15 cellular contexts compared by ENCODE assay signal in the genomic region with DNA sequence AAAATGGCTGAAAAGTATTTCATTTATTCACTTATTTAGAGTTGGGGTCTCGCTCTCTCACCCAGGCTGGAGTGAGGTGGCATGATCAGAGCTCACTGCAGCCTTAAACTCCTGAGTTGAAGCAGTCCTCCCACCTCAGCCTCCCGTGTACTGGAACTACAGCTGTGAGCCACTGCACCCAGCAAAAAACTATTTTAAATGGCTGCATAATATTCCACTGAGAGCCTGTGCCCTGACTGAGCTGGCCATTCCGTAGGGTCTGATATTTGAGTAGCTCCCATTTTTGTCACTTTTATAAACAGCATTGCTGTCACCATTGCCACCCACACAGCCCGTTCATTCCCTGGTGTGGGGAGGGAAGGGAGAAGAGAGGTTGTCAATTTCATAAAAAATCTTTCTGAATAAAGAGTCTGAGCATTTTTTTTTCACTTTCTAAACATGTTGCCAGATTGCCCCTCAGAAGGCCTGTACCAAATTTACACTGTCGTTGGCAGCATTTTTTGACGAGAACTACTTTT. TPM values are rescaled to one million over a fixed set of nuclear protein-coding genes. Genes with fewer than 3 reads are reported as not detected.
A peak's percentile ranks its signal among the peaks of the same experiment; 100 is the strongest.
DNase-seq lines count a peak whose midpoint lies in the region; ATAC-seq, FAIRE-seq and TF ChIP-seq lines count a peak whose summit lies in the region.
"Had no signal": no experiment of that assay in that cellular context is flagged by ENCODE, and none has a peak within 500 bp of the region (broad histone marks: within the 10 kb centered on the region; RNA-seq: fewer than 3 reads in every experiment).

No MANE protein-coding gene starts in this region.

- TF ChIP-seq RAD21 in HepG2 (CRISPR knock-in tag; IDR thresholded peaks at IDR 0.05) = no peak

- H3K9me3 ChIP-seq in SK-N-MC (ENCODE audit: low read depth, low read length) (no peaks in the 10 kb centered on the region), HepG2 (ENCODE audit: low read length) (no peaks in the 10 kb centered on the region), suprapubic skin (no peaks in the 10 kb centered on the region), uterus (no peaks in the 10 kb centered on the region)

- H3K9ac ChIP-seq in SK-N-MC (ENCODE audit: insufficient read length) = no peak overlapping the region
- H3K9ac ChIP-seq in HepG2 (ENCODE audit: insufficient read depth, low read depth, low read length) = no peak overlapping the region

- POLR2A ChIA-PET in HepG2 (lab: Yijun Ruan, JAX) = interaction anchor here (1.2 to 4.0 kb wide), 6 partner anchors 11 to 21 kb away, joined by 4 to 37 read pairs (median 13); no protein-coding TSS in a partner anchor

- H3K27ac Mint-ChIP-seq in activated CD4-positive, alpha-beta T cell treated with anti-CD3 and anti-CD28 coated beads, Interleukin-2, amount 10 ng/mL, durations not matched to agents 24 days and 14 days = peak overlapping the region; percentile 85
- no peak overlapping the region for H3K27ac Mint-ChIP-seq in activated T-helper 2 cell treated with anti-CD3 and anti-CD28 coated beads, Interferon-gamma antibody, Interleukin-2, Interleukin-4, amounts not matched to agents 10 μg/mL and 5 μg/mL and 100 μg/mL, durations not matched to agents 14 hours and 24 hours and 36 hours

- H3K27ac ChIP-seq in SK-N-MC (peak overlapping the region; percentile 62; the same call in 1 of the 2 replicates), HepG2 (ENCODE audit: extremely low read length, insufficient read depth, low read length) (peak overlapping the region; percentile 63), suprapubic skin (peak overlapping the region; percentile 75), uterus (no peak overlapping the region)

- H3K4me1 ChIP-seq in HepG2 (ENCODE audit: insufficient read depth, low read length) (peaks cover 82% of the 10 kb centered on the region), suprapubic skin (peaks cover 62% of the 10 kb centered on the region), uterus (no peaks in the 10 kb centered on the region)

- no peaks in the 10 kb centered on the region for H3K9me3 Mint-ChIP-seq in activated CD4-positive, alpha-beta T cell treated with anti-CD3 and anti-CD28 coated beads, Interleukin-2, amount 10 ng/mL, durations not matched to agents 24 days and 14 days
- H3K9me3 Mint-ChIP-seq in activated T-helper 2 cell treated with anti-CD3 and anti-CD28 coated beads, Interferon-gamma antibody, Interleukin-2, Interleukin-4, amounts not matched to agents 10 μg/mL and 5 μg/mL and 100 μg/mL, durations not matched to agents 14 hours and 24 hours and 36 hours = no peaks in the 10 kb centered on the region
- H3K9me3 Mint-ChIP-seq: activated naive CD8-positive, alpha-beta T cell treated with anti-CD3 and anti-CD28 coated beads, Interleukin-2, amount 50 U/mL, for 24 hours had no signal

- no peak for TF ChIP-seq EP300 in HepG2 (IDR thresholded peaks at IDR 0.05; ENCODE audit: low read depth in 2 of 2, low read length in 2 of 2)
- TF ChIP-seq EP300 in HepG2 (CRISPR knock-in tag; IDR thresholded peaks at IDR 0.05; ENCODE audit: borderline replicate concordance) = no peak
- TF ChIP-seq EP300 in suprapubic skin (IDR thresholded peaks at IDR 0.05) = no peak

- peaks cover 24% of the 10 kb centered on the region for H3K27me3 Mint-ChIP-seq in activated CD4-positive, alpha-beta T cell treated with anti-CD3 and anti-CD28 coated beads, Interleukin-2, amount 10 ng/mL, durations not matched to agents 24 days and 14 days
- peaks cover 23% of the 10 kb centered on the region for H3K27me3 Mint-ChIP-seq in activated T-helper 2 cell treated with anti-CD3 and anti-CD28 coated beads, Interferon-gamma antibody, Interleukin-2, Interleukin-4, amounts not matched to agents 10 μg/mL and 5 μg/mL and 100 μg/mL, durations not matched to agents 14 hours and 24 hours and 36 hours (ENCODE audit: low read depth)

- H3K36me3 ChIP-seq in SK-N-MC (ENCODE audit: insufficient read depth, low read length) (no peaks in the 10 kb centered on the region), HepG2 (replicated peaks in 1 of 2; ENCODE audit: control insufficient read depth in 1 of 2, insufficient read depth in 2 of 2, low read length in 2 of 2) (no peaks in the 10 kb centered on the region), suprapubic skin (no peaks in the 10 kb centered on the region), uterus (no peaks in the 10 kb centered on the region)

- no peak overlapping the region for H2AFZ ChIP-seq in HepG2 (ENCODE audit: low read length)

- H3K4me3 ChIP-seq in SK-N-MC (no peak overlapping the region), HepG2 (replicated peaks in 1 of 3; ENCODE audit: insufficient read depth in 1 of 3, low read depth in 2 of 3, low read length in 3 of 3) (no peak overlapping the region), suprapubic skin (no peak overlapping the region), uterus (no peak overlapping the region)

- no peaks in the 10 kb centered on the region for H3K36me3 Mint-ChIP-seq in activated CD4-positive, alpha-beta T cell treated with anti-CD3 and anti-CD28 coated beads, Interleukin-2, amount 10 ng/mL, durations not matched to agents 24 days and 14 days (ENCODE audit: low read depth)
- H3K36me3 Mint-ChIP-seq in activated T-helper 2 cell treated with anti-CD3 and anti-CD28 coated beads, Interferon-gamma antibody, Interleukin-2, Interleukin-4, amounts not matched to agents 10 μg/mL and 5 μg/mL and 100 μg/mL, durations not matched to agents 14 hours and 24 hours and 36 hours (ENCODE audit: low read depth) = no peaks in the 10 kb centered on the region

- H3K4me1 Mint-ChIP-seq in activated CD4-positive, alpha-beta T cell treated with anti-CD3 and anti-CD28 coated beads, Interleukin-2, amount 10 ng/mL, durations not matched to agents 24 days and 14 days = peaks cover 34% of the 10 kb centered on the region
- H3K4me1 Mint-ChIP-seq in activated T-helper 2 cell treated with anti-CD3 and anti-CD28 coated beads, Interferon-gamma antibody, Interleukin-2, Interleukin-4, amounts not matched to agents 10 μg/mL and 5 μg/mL and 100 μg/mL, durations not matched to agents 14 hours and 24 hours and 36 hours (ENCODE audit: low read depth) = peaks cover 17% of the 10 kb centered on the region

- FAIRE-seq in HepG2 (lab: Jason Lieb, UNC) = no peak
- FAIRE-seq: A204.1 had no signal

- no peaks in the 10 kb centered on the region for H3K79me2 ChIP-seq in HepG2 (ENCODE audit: insufficient read depth, low read length)

- intact Hi-C loops in activated CD4-positive, alpha-beta T cell treated with anti-CD3 and anti-CD28 coated beads, Interleukin-2, amount 10 ng/mL, durations not matched to agents 24 days and 14 days (cut with micrococcal nuclease) = loop anchor here (5.0 to 10.0 kb wide), 2 partner anchors 188 to 235 kb away; no protein-coding TSS in a partner anchor
- intact Hi-C loops in HepG2 (cut with micrococcal nuclease; ENCODE audit: unreplicated experiment) = no loop called here
- intact Hi-C loops in uterus (cut with DNase I; ENCODE audit: low total_unique reads) = no loop called here
- intact Hi-C loops in activated T-helper 2 cell treated with anti-CD3 and anti-CD28 coated beads, Interferon-gamma antibody, Interleukin-2, Interleukin-4, amounts not matched to agents 10 μg/mL and 5 μg/mL and 100 μg/mL, durations not matched to agents 14 hours and 24 hours and 36 hours (cut with micrococcal nuclease) = no loop called here

- WGBS in HepG2 (ENCODE audit: low lambda C conversion rate) = 94% methylated on average over 6 of the region's 6 CpGs
- WGBS in suprapubic skin = 83% methylated on average over 6 of the region's 6 CpGs

- no peaks in the 10 kb centered on the region for H4K20me1 ChIP-seq in HepG2 (ENCODE audit: insufficient read depth, low read length)

- peak overlapping the region; percentile 53 for H3K4me3 Mint-ChIP-seq in activated CD4-positive, alpha-beta T cell treated with anti-CD3 and anti-CD28 coated beads, Interleukin-2, amount 10 ng/mL, durations not matched to agents 24 days and 14 days
- H3K4me3 Mint-ChIP-seq in activated T-helper 2 cell treated with anti-CD3 and anti-CD28 coated beads, Interferon-gamma antibody, Interleukin-2, Interleukin-4, amounts not matched to agents 10 μg/mL and 5 μg/mL and 100 μg/mL, durations not matched to agents 14 hours and 24 hours and 36 hours (ENCODE audit: low read depth) = no peak overlapping the region

- BruUV-seq in HepG2 (replicated peaks; lab: Mats Ljungman, UMichigan) = no TSS peak

- H3K27me3 ChIP-seq in HepG2 (ENCODE audit: control insufficient read depth in 1 of 2, insufficient read depth in 2 of 2, low read length in 2 of 2) (no peaks in the 10 kb centered on the region), suprapubic skin (no peaks in the 10 kb centered on the region), uterus (no peaks in the 10 kb centered on the region)

- no peak for DNase-seq in activated CD4-positive, alpha-beta T cell treated with anti-CD3 and anti-CD28 coated beads, Interleukin-2, amount 10 ng/mL, durations not matched to agents 24 days and 14 days
- no peak for DNase-seq in activated CD4-positive, alpha-beta T cell treated with anti-CD3 and anti-CD28 coated beads, Interleukin-2, amount 50 U/mL, for 1 hour
- DNase-seq in SK-N-MC (ENCODE audit: low read depth, low spot score) (no peak), HepG2 (ENCODE audit: low spot score) (no peak), suprapubic skin (ENCODE audit: low spot score in 2 of 2) (no peak), germinal center (ENCODE audit: low spot score) (no peak), uterus (no peak)
- DNase-seq in activated T-helper 2 cell treated with anti-CD3 and anti-CD28 coated beads, Interferon-gamma antibody, Interleukin-2, Interleukin-4, amounts not matched to agents 10 μg/mL and 5 μg/mL and 100 μg/mL, durations not matched to agents 14 hours and 24 hours and 36 hours (ENCODE audit: low spot score) = no peak
- DNase-seq: activated naive CD8-positive, alpha-beta T cell treated with anti-CD3 and anti-CD28 coated beads, Interleukin-2, amount 50 U/mL, for 24 hours; activated T-cell treated with anti-CD3 and anti-CD28 coated beads for 4 hours; glutamatergic neuron; NCI-H1417 treated with DMSO at 0.1 percent for 48 hours; retina; stimulated activated CD8-positive, alpha-beta memory T cell treated with anti-CD3 and anti-CD28 coated beads, Interleukin-4, amount 100 ng/mL, for 48 hours had no signal

- ATAC-seq in HepG2 = no peak

- TF ChIP-seq CTCF in HepG2 (CRISPR knock-in tag; IDR thresholded peaks at IDR 0.05) (no peak), suprapubic skin (IDR thresholded peaks at IDR 0.05) (no peak), uterus (IDR thresholded peaks at IDR 0.05) (no peak)

- in situ Hi-C loops in HepG2 (cut with HindIII; ENCODE audit: extremely low pct_ligation_motif_present, low pct_unique_long_range_greater_than_20kb) = no loop called here

- H3K4me2 ChIP-seq in HepG2 (ENCODE audit: low read depth, low read length) = peak overlapping the region; percentile 58; the same call in 1 of the 2 replicates

- CTCF ChIA-PET in HepG2 (lab: Yijun Ruan, JAX; ENCODE audit: low intra/inter-chr PET ratio, low total read pairs) = no interaction called here

- TF ChIP-seq POLR2A in HepG2 (IDR thresholded peaks at IDR 0.05; ENCODE audit: insufficient read depth in 1 of 2, low read depth in 2 of 2, low read length in 2 of 2) = no peak
- no peak for TF ChIP-seq POLR2A in suprapubic skin (IDR thresholded peaks at IDR 0.05)
- no peak for TF ChIP-seq POLR2A in uterus (IDR thresholded peaks at IDR 0.05)

RNA-seq across cellular contexts. Expression of a gene that starts 7.0 kb away (rescaled TPM):
- 0.58 and 1.7 TPM in 2 replicates for total RNA-seq in activated CD4-positive, alpha-beta T cell treated with anti-CD3 and anti-CD28 coated beads, Interleukin-2, amount 10 ng/mL, durations not matched to agents 24 days and 14 days
- total RNA-seq in HepG2 (2016; rRNA removed; fragmentation: Illumina TruSeq; extraction: Trizol) (30.0 and 45.3 TPM in 2 replicates), suprapubic skin (100 to 1,000 TPM; 111 to 219 (median 153) TPM), uterus (10 to 100 TPM in 2 of 4 donors, 1 to 10 TPM in 2; 3.2 to 44.2 (median 17.4) TPM)
- total RNA-seq in HepG2 (2016; cell fraction: cytosol; rRNA removed; fragmentation: Illumina TruSeq; extraction: Trizol; ENCODE audit: low read depth) = 11.2 and 13.3 TPM in 2 replicates
- 26.2 and 45.1 TPM in 2 replicates for total RNA-seq in HepG2 (2016; cell fraction: insoluble cytoplasmic fraction; rRNA removed; fragmentation: Illumina TruSeq; extraction: Trizol)
- 23.6 and 24.3 TPM in 2 replicates for total RNA-seq in HepG2 (2016; cell fraction: membrane; rRNA removed; fragmentation: Illumina TruSeq; extraction: Trizol)
- 39.1 and 45.8 TPM in 2 replicates for total RNA-seq in HepG2 (2016; cell fraction: nucleus; rRNA removed; fragmentation: Illumina TruSeq; extraction: Trizol)
- 42.1 and 70.6 TPM in 2 replicates for polyA plus RNA-seq in HepG2 (2011; rRNA removed)
- 43.4 and 59.0 TPM in 2 replicates for polyA plus RNA-seq in HepG2 (2011; cell fraction: cytosol; rRNA removed)
- 225 and 236 TPM in 2 replicates for polyA plus RNA-seq in HepG2 (2011; cell fraction: nucleus; rRNA removed)
- polyA plus RNA-seq in HepG2 (2012) = 21.3 and 43.4 TPM in 2 replicates
- polyA plus RNA-seq in HepG2 (2016; cell fraction: cytosol; fragmentation: Illumina TruSeq; extraction: Trizol; ENCODE audit: low read depth) = 14.4 and 14.6 TPM in 2 replicates
- polyA plus RNA-seq in HepG2 (2016; cell fraction: insoluble cytoplasmic fraction; fragmentation: Illumina TruSeq; extraction: Trizol; ENCODE audit: low read depth) = 20.2 and 24.5 TPM in 2 replicates
- polyA plus RNA-seq in HepG2 (2016; cell fraction: membrane; fragmentation: Illumina TruSeq; extraction: Trizol; ENCODE audit: low read depth) = 13.8 and 19.9 TPM in 2 replicates
- 79.4 and 80.8 TPM in 2 replicates for polyA plus RNA-seq in HepG2 (2016; cell fraction: nucleus; fragmentation: Illumina TruSeq; extraction: Trizol; ENCODE audit: insufficient read depth, low read depth)
- 132 and 141 TPM in 2 replicates for polyA minus RNA-seq in HepG2 (2011; rRNA and poly(A)+ RNA removed; ENCODE audit: low replicate concordance)
- polyA minus RNA-seq in HepG2 (2011; cell fraction: cytosol; rRNA and poly(A)+ RNA removed) = 31.9 and 33.7 TPM in 2 replicates
- polyA minus RNA-seq in HepG2 (2011; cell fraction: nucleus; rRNA and poly(A)+ RNA removed) = 94.9 and 117 TPM in 2 replicates
- total RNA-seq in activated T-helper 2 cell treated with anti-CD3 and anti-CD28 coated beads, Interferon-gamma antibody, Interleukin-2, Interleukin-4, amounts not matched to agents 10 μg/mL and 5 μg/mL and 100 μg/mL, durations not matched to agents 14 hours and 24 hours and 36 hours = 0.16 and 0.52 TPM in 2 replicates

Comparison
In these comparisons a context has a peak if more than half of its experiments do, and no peak if none do; other contexts are left out.
1. H3K27ac ChIP-seq: peak in SK-N-MC (single experiment), HepG2 (single experiment) and suprapubic skin (single experiment); none in uterus (0 of 2).